Comparison of ENCODE assay signal across 8 cellular contexts in genomic region chr1:11059166-11059989, GRCh38. TPM values are rescaled to one million over a fixed set of nuclear protein-coding genes. Genes with fewer than 3 reads are reported as not detected.
A peak's percentile ranks its signal among the peaks of the same experiment; 100 is the strongest.
DNase-seq lines count a peak whose midpoint lies in the region; ATAC-seq and TF ChIP-seq lines count a peak whose summit lies in the region.

No MANE protein-coding gene starts in this region.

- ATAC-seq in GM21367 (IDR thresholded peaks at IDR 0.05; ENCODE audit: unreplicated experiment) (peak; percentile 9), left lung (no peak)
- peak; percentile 0 for ATAC-seq in activated naive CD8-positive, alpha-beta T cell treated with anti-CD3 and anti-CD28 coated beads, Interleukin-2, amount 50 U/mL, for 24 hours

- H3K36me3 ChIP-seq in left lung = peaks cover 0 to 48% of the 10 kb centered on the region in 2 donors

- H3K27ac Mint-ChIP-seq in activated naive CD8-positive, alpha-beta T cell treated with anti-CD3 and anti-CD28 coated beads, Interleukin-2, amount 50 U/mL, for 24 hours = peak overlapping the region; percentile 95

- H3K4me3 Mint-ChIP-seq in activated naive CD8-positive, alpha-beta T cell treated with anti-CD3 and anti-CD28 coated beads, Interleukin-2, amount 50 U/mL, for 24 hours = peak overlapping the region; percentile 95

- H3K36me3 Mint-ChIP-seq in activated naive CD8-positive, alpha-beta T cell treated with anti-CD3 and anti-CD28 coated beads, Interleukin-2, amount 50 U/mL, for 24 hours (ENCODE audit: low read depth) = peaks cover 50% of the 10 kb centered on the region

- peaks cover 14 to 31% of the 10 kb centered on the region in 2 donors for H3K4me1 ChIP-seq in left lung

- no peaks in the 10 kb centered on the region for H3K9me3 Mint-ChIP-seq in activated naive CD8-positive, alpha-beta T cell treated with anti-CD3 and anti-CD28 coated beads, Interleukin-2, amount 50 U/mL, for 24 hours

- no peaks in the 10 kb centered on the region for H3K27me3 Mint-ChIP-seq in activated naive CD8-positive, alpha-beta T cell treated with anti-CD3 and anti-CD28 coated beads, Interleukin-2, amount 50 U/mL, for 24 hours

- no peaks in the 10 kb centered on the region for H3K9me3 ChIP-seq in left lung

- in situ Hi-C loops in KBM-7 (cut with MboI; ENCODE audit: low pct_unique_long_range_greater_than_20kb, low sequenced_read_pairs) (no loop called here), GM13976 (cut with MboI; ENCODE audit: low sequenced_read_pairs, unreplicated experiment) (loop anchor here (25.0 kb wide), 1 partner anchor 578 kb away; no protein-coding TSS in a partner anchor)

- TF ChIP-seq CTCF in left lung (IDR thresholded peaks at IDR 0.05) = no peak
- TF ChIP-seq CTCF in GM13976 (IDR thresholded peaks at IDR 0.05; ENCODE audit: borderline replicate concordance, control extremely low read depth, extremely low read depth, insufficient read depth, missing control alignments) = no peak

- peak overlapping the region; percentile 93 to 95 for H3K4me3 ChIP-seq in left lung

- H3K4me1 Mint-ChIP-seq in activated naive CD8-positive, alpha-beta T cell treated with anti-CD3 and anti-CD28 coated beads, Interleukin-2, amount 50 U/mL, for 24 hours = peaks cover 60% of the 10 kb centered on the region

- H3K27me3 ChIP-seq in left lung = no peaks in the 10 kb centered on the region

- H3K27ac ChIP-seq in left lung = peak overlapping the region in 1 of 2 donors; percentile 57
- H3K27ac ChIP-seq in substantia nigra (ENCODE audit: low read depth, low read length, poor library complexity, severe bottlenecking) = peak overlapping the region; percentile 66

- peak; percentile 87 for DNase-seq in DMS53 (lab: John Stamatoyannopoulos, UW)
- DNase-seq in KBM-7 = peak; percentile 42
- no peak for DNase-seq in activated naive CD8-positive, alpha-beta T cell treated with anti-CD3 and anti-CD28 coated beads, Interleukin-2, amount 50 U/mL, for 24 hours
- no peak for DNase-seq in left lung
- peak in 3 of 49 donors; percentile 27 to 54 (median 32) for DNase-seq in substantia nigra (lab: John Stamatoyannopoulos, UW)
- no peak for DNase-seq in GM13976 (ENCODE audit: low spot score)
- no peak for DNase-seq in NCI-H1048 (lab: John Stamatoyannopoulos, UW)

- intact Hi-C loops in left lung (cut with DNase I) = no loop called here

RNA-seq across cellular contexts. Expression of gene SRM, which starts 0.4 kb away (rescaled TPM):
- total RNA-seq in left lung = 100 to 1,000 TPM in 1 of 2 donors, 10 to 100 TPM in 1; 67.1 to 123 TPM

RNA-seq across cellular contexts. Expression of gene MASP2, which starts 12.3 kb away (rescaled TPM):
- total RNA-seq in left lung = not detected

RNA-seq across cellular contexts. Expression of gene EXOSC10, which starts 40.3 kb away (rescaled TPM):
- 10 to 100 TPM; 42.9 to 53.2 TPM for total RNA-seq in left lung

RNA-seq across cellular contexts. Expression of gene TARDBP, which starts 46.9 kb away (rescaled TPM):
- total RNA-seq in left lung = 100 to 1,000 TPM; 119 to 126 TPM

Comparison
In these comparisons a context has a peak if more than half of its experiments do, and no peak if none do; other contexts are left out.
1. DNase-seq: peak in DMS53 (single experiment) and KBM-7 (single experiment); none in activated naive CD8-positive, alpha-beta T cell treated with anti-CD3 and anti-CD28 coated beads, Interleukin-2, amount 50 U/mL, for 24 hours (single experiment), left lung (0 of 2), GM13976 (single experiment) and NCI-H1048 (single experiment).